In genomic region chr3:30259730-30260129, GRCh38 we compare ENCODE assay signal across 1 cellular context.
TF ChIP-seq lines count a peak whose summit lies in the region.

No MANE protein-coding gene starts in this region.

TF ChIP-seq in GM23338, 12 proteins besides CTCF, POLR2A, EP300 and RAD21 (continued from another document):
- TF ChIP-seq, protein P1, sequence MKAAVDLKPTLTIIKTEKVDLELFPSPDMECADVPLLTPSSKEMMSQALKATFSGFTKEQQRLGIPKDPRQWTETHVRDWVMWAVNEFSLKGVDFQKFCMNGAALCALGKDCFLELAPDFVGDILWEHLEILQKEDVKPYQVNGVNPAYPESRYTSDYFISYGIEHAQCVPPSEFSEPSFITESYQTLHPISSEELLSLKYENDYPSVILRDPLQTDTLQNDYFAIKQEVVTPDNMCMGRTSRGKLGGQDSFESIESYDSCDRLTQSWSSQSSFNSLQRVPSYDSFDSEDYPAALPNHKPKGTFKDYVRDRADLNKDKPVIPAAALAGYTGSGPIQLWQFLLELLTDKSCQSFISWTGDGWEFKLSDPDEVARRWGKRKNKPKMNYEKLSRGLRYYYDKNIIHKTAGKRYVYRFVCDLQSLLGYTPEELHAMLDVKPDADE (IDR thresholded peaks at IDR 0.05), result no peak
- no peak for TF ChIP-seq EZH2 (IDR thresholded peaks at IDR 0.05; ENCODE audit: low read depth, unreplicated experiment)
